In genomic region chr9:134781895-134782294, GRCh38 we compare ENCODE assay signal across 12 cellular contexts.
DNase-seq lines count a peak whose midpoint lies in the region; ATAC-seq and TF ChIP-seq lines count a peak whose summit lies in the region.
"Had no signal": no experiment of that assay in that cellular context is flagged by ENCODE, and none has a peak within 500 bp of the region (broad histone marks: within the 10 kb centered on the region; RNA-seq: fewer than 3 reads in every experiment).

No MANE protein-coding gene starts in this region.

- TF ChIP-seq CTCF in 22Rv1 (IDR thresholded peaks at IDR 0.05) (peak; percentile 44), DOHH2 (IDR thresholded peaks at IDR 0.05; ENCODE audit: low read depth, low read length, poor library complexity, severe bottlenecking) (peak; percentile 66), foreskin keratinocyte (conservative IDR thresholded peaks at IDR 0.05) (peak; percentile 21)

- H3K36me3 ChIP-seq in DOHH2 (ENCODE audit: control insufficient read depth, low read length), result no peaks in the 10 kb centered on the region

- H3K27ac ChIP-seq in 22Rv1 (no peak overlapping the region), DOHH2 (ENCODE audit: low read depth, low read length) (no peak overlapping the region), foreskin keratinocyte (no peak overlapping the region)
- H3K27ac ChIP-seq: Peyer's patch had no signal

- no peak overlapping the region for H3K4me2 ChIP-seq in DOHH2 (ENCODE audit: low read length)

- ATAC-seq in foreskin keratinocyte (no peak), GM21390 (IDR thresholded peaks at IDR 0.05; ENCODE audit: unreplicated experiment) (no peak)

- no peaks in the 10 kb centered on the region for H4K20me1 ChIP-seq in DOHH2 (ENCODE audit: control insufficient read depth, insufficient read depth, low read depth, low read length)

- peak; percentile 9 for DNase-seq in NOMO-1 treated with dmso at 0.1 percent for 144 hours (lab: John Stamatoyannopoulos, UW; ENCODE audit: unreplicated experiment)
- no peak for DNase-seq in foreskin keratinocyte
- DNase-seq in Ammon's horn (ENCODE audit: low spot score), result no peak
- DNase-seq in mesenteric fat pad (ENCODE audit: low spot score), result no peak
- no peak for DNase-seq in KG1 (lab: John Stamatoyannopoulos, UW)
- DNase-seq: activated naive CD4-positive, alpha-beta T cell treated with anti-CD3 and anti-CD28 coated beads, Interleukin-2, amount 10 ng/mL, durations not matched to agents 7 days and 5 days; DMS153; nucleus accumbens; Peyer's patch had no signal

- no peaks in the 10 kb centered on the region for H3K9me3 ChIP-seq in DOHH2 (ENCODE audit: control insufficient read depth, insufficient read depth, low read length)
- H3K9me3 ChIP-seq: Peyer's patch had no signal

- H3K4me1 ChIP-seq in DOHH2 (ENCODE audit: control insufficient read depth, low read length) (0 out of 2 replicates have a peak, but pooled peaks cover 3% of the 10 kb centered on the region), foreskin keratinocyte (no peaks in the 10 kb centered on the region)

- H3K27me3 ChIP-seq in DOHH2 (ENCODE audit: control insufficient read depth, low read length) (no peaks in the 10 kb centered on the region), foreskin keratinocyte (peaks cover 2% of the 10 kb centered on the region)
- H3K27me3 ChIP-seq: Peyer's patch had no signal

- H3K79me2 ChIP-seq in DOHH2 (ENCODE audit: control insufficient read depth, low read length), result no peaks in the 10 kb centered on the region

- H3K4me3 ChIP-seq in DOHH2 (ENCODE audit: low read length), result no peak overlapping the region
- H3K4me3 ChIP-seq: Peyer's patch had no signal

- no peaks in the 10 kb centered on the region for H3F3A ChIP-seq in DOHH2 (ENCODE audit: control insufficient read depth, insufficient read depth)

- H3K9me2 ChIP-seq in DOHH2 (replicated peaks; ENCODE audit: control insufficient read depth, low read length), result no peaks in the 10 kb centered on the region
